18 cellular contexts compared by ENCODE assay signal in the genomic region with DNA sequence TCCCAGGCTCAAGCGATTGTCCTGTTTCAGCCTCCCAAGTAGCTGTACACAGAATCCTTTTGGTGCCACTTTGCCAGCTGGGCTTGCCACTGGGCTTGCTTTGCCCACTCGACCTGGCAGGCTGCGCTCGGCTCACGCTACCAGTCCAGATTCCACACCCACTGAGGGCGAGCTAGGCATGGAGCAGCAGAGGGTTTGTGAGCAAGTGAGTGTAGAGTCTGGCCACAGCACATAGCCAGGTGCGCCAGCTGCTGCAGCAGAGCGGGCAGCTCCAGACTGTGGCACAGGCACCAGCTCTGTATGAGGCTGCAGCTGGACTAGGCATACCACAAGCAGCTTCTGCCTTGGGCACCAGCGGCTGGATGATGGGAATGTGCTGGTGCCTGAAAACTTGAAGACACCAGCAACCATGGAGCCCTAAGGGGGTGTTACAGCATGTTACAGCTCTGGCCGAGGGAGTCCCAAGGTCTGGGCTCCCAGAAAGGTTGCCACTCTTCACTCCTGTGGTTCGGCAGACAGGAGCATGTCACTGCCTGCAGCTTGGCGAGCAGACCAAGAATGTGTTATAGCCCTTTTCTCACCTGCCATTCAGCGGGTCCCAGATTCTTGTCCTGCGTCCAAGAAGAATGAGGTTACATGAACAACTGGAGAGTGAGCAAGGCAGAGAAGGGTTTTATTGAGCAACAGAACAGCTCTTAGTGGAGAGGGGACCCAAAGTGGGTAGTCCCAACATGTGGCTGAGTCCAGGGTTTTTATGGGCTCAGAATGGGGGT. TPM values are rescaled to one million over a fixed set of nuclear protein-coding genes. Genes with fewer than 3 reads are reported as not detected.
"Had no signal": no experiment of that assay in that cellular context is flagged by ENCODE, and none has a peak within 500 bp of the region (broad histone marks: within the 10 kb centered on the region; RNA-seq: fewer than 3 reads in every experiment).

No MANE protein-coding gene starts in this region.

- H3K9me3 ChIP-seq: esophagus squamous epithelium, lower lobe of right lung, right atrium auricular region, sigmoid colon had no signal

- FAIRE-seq: keratinocyte, urothelium cell line had no signal

- H3K4me1 ChIP-seq: esophagus squamous epithelium, lower lobe of right lung, sigmoid colon had no signal

- H3K4me3 ChIP-seq: esophagus squamous epithelium, left ventricle myocardium inferior, lower lobe of right lung, right atrium auricular region, sigmoid colon had no signal

- H3K27me3 ChIP-seq: esophagus squamous epithelium, right atrium auricular region, sigmoid colon had no signal

- H3K27me3 Mint-ChIP-seq: dendritic cell treated with granulocyte-macrophage colony-stimulating factor and Interleukin-4, amounts not matched to agents 40 ng/mL and 50 ng/mL, for 4 days; effector memory CD8-positive, alpha-beta T cell; naive thymus-derived CD8-positive, alpha-beta T cell; type B pancreatic cell had no signal

- H3K27ac Mint-ChIP-seq: dendritic cell treated with granulocyte-macrophage colony-stimulating factor and Interleukin-4, amounts not matched to agents 40 ng/mL and 50 ng/mL, for 4 days; effector memory CD8-positive, alpha-beta T cell; naive thymus-derived CD8-positive, alpha-beta T cell; type B pancreatic cell had no signal

- H3K27ac ChIP-seq: esophagus squamous epithelium, left ventricle myocardium inferior, lower lobe of right lung, right atrium auricular region, sigmoid colon had no signal

- H3K4me3 Mint-ChIP-seq: dendritic cell treated with granulocyte-macrophage colony-stimulating factor and Interleukin-4, amounts not matched to agents 40 ng/mL and 50 ng/mL, for 4 days; effector memory CD8-positive, alpha-beta T cell; naive thymus-derived CD8-positive, alpha-beta T cell; type B pancreatic cell had no signal

- H3K9me3 Mint-ChIP-seq: effector memory CD8-positive, alpha-beta T cell; immature natural killer cell; type B pancreatic cell had no signal

- DNase-seq: effector memory CD8-positive, alpha-beta T cell; esophagus squamous epithelium; immature natural killer cell; left cardiac atrium; left ventricle myocardium inferior; lower lobe of right lung; mesendoderm; naive thymus-derived CD8-positive, alpha-beta T cell; posterior cingulate gyrus; sigmoid colon; stimulated activated CD4-positive, alpha-beta T cell treated with anti-CD3 and anti-CD28 coated beads, Interleukin-2, amount 100 ng/mL, for 24 hours; stimulated activated CD4-positive, alpha-beta T cell treated with anti-CD3 and anti-CD28 coated beads, Interleukin-4, amount 100 ng/mL, for 4 hours; stimulated activated naive CD4-positive, alpha-beta T cell had no signal

RNA-seq across cellular contexts. Expression of a gene that starts 52.9 kb away (rescaled TPM):
- total RNA-seq: esophagus squamous epithelium; naive thymus-derived CD8-positive, alpha-beta T cell had no signal
- polyA plus RNA-seq: naive thymus-derived CD8-positive, alpha-beta T cell had no signal
